ENCODE assay signal across 22 cellular contexts in the genomic region with DNA sequence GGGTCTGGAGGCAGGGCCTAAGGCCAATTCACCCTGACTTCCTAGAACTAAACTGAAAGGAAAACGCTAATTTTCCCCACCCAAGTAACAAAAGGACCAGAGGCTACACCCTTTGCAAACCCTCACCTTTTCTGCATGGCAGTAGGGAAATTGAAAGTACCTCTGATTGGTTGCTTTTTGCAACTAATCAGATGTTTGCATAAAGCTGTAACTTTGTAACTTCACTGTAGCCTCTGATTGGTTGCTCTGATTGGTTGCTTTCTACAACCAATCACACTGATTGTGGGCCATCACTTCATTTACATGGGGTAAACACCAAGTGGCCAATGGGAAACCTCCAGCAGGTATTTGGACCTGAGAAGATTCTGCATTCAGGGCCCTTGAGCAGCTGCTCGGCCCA. TPM values are rescaled to one million over a fixed set of nuclear protein-coding genes. Genes with fewer than 3 reads are reported as not detected.
DNase-seq lines count a peak whose midpoint lies in the region; ATAC-seq, FAIRE-seq and TF ChIP-seq lines count a peak whose summit lies in the region.
"Had no signal": no experiment of that assay in that cellular context is flagged by ENCODE, and none has a peak within 500 bp of the region (broad histone marks: within the 10 kb centered on the region; RNA-seq: fewer than 3 reads in every experiment).

No MANE protein-coding gene starts in this region.

- H3K4me1 ChIP-seq in OCI-LY3 (ENCODE audit: low read length) (peaks cover 20% of the 10 kb centered on the region), small intestine (ENCODE audit: control insufficient read depth in 2 of 2, insufficient read depth in 1 of 2, low read depth in 1 of 2, low read length in 1 of 2) (no peaks in the 10 kb centered on the region)
- H3K4me1 ChIP-seq: transverse colon had no signal

- DNase-seq in activated CD8-positive, alpha-beta T cell treated with anti-CD3 and anti-CD28 coated beads, Interleukin-2, amount 10 ng/mL, durations not matched to agents 7 days and 5 days: no peak
- no peak for DNase-seq in activated CD8-positive, alpha-beta T cell treated with anti-CD3 and anti-CD28 coated beads for 36 hours
- DNase-seq in fibroblast of peridontal ligament (ENCODE audit: extremely low read depth) (peak; percentile 12), small intestine (peak; percentile 43), HK-2 (ENCODE audit: unreplicated experiment) (no peak), hepatic stellate cell (ENCODE audit: low spot score) (no peak)
- DNase-seq in activated CD4-positive, alpha-beta T cell treated with anti-CD3 and anti-CD28 coated beads, Interleukin-2, amount 50 U/mL, for 4 hours: no peak
- DNase-seq: 8988T; activated CD8-positive, alpha-beta memory T cell treated with anti-CD3 and anti-CD28 coated beads, Interleukin-2, amount 50 U/mL, for 48 hours; activated naive CD4-positive, alpha-beta T cell treated with Interleukin-2 at 50 U/mL for 16 hours; DMS 273 treated with DMSO at 0.1 percent for 48 hours; HCEC 1CT; islet precursor cell; NCI-H446 treated with DMSO at 0.1 percent for 48 hours; NK-92 treated with Interleukin-12 subunit alpha and Interleukin-12 subunit beta, amount 100 ng/mL, for 24 hours; posterior cingulate gyrus; stimulated activated naive CD8-positive, alpha-beta T cell treated with anti-CD3 and anti-CD28 coated beads, Interleukin-15, amount 100 ng/mL, for 72 hours; T1000; transverse colon had no signal

- no peak overlapping the region for H2AFZ ChIP-seq in OCI-LY3 (ENCODE audit: low read depth, low read length)
- H2AFZ ChIP-seq: hepatocyte had no signal

- no peak overlapping the region for H3K4me3 Mint-ChIP-seq in activated CD8-positive, alpha-beta T cell treated with anti-CD3 and anti-CD28 coated beads, Interleukin-2, amount 10 ng/mL, durations not matched to agents 7 days and 5 days
- no peak overlapping the region for H3K4me3 Mint-ChIP-seq in activated CD8-positive, alpha-beta T cell treated with anti-CD3 and anti-CD28 coated beads for 36 hours
- H3K4me3 Mint-ChIP-seq: stimulated activated naive CD8-positive, alpha-beta T cell treated with anti-CD3 and anti-CD28 coated beads, Interleukin-15, amount 100 ng/mL, for 72 hours had no signal

- H3K9me3 ChIP-seq in OCI-LY3 (ENCODE audit: insufficient read depth, low read length) (no peaks in the 10 kb centered on the region), small intestine (ENCODE audit: control insufficient read depth, low read depth) (no peaks in the 10 kb centered on the region)
- H3K9me3 ChIP-seq: transverse colon had no signal

- no peak overlapping the region for H3K9ac ChIP-seq in OCI-LY3 (ENCODE audit: low read length)

- peak overlapping the region; percentile 25 for H3K27ac Mint-ChIP-seq in activated CD8-positive, alpha-beta T cell treated with anti-CD3 and anti-CD28 coated beads, Interleukin-2, amount 10 ng/mL, durations not matched to agents 7 days and 5 days
- H3K27ac Mint-ChIP-seq in activated CD8-positive, alpha-beta T cell treated with anti-CD3 and anti-CD28 coated beads for 36 hours: no peak overlapping the region

- no peaks in the 10 kb centered on the region for H4K20me1 ChIP-seq in OCI-LY3 (ENCODE audit: insufficient read depth, low read length)

- H3K4me1 Mint-ChIP-seq in activated CD8-positive, alpha-beta T cell treated with anti-CD3 and anti-CD28 coated beads, Interleukin-2, amount 10 ng/mL, durations not matched to agents 7 days and 5 days (ENCODE audit: low read depth): peaks cover 20% of the 10 kb centered on the region
- peaks cover 21% of the 10 kb centered on the region for H3K4me1 Mint-ChIP-seq in activated CD8-positive, alpha-beta T cell treated with anti-CD3 and anti-CD28 coated beads for 36 hours (ENCODE audit: low read depth)

- 57 to 69% (median 61%) methylated on average over 2 of the region's 2 CpGs for whole genome bisulfite sequencing in small intestine, 3 donors

- H3K36me3 Mint-ChIP-seq in activated CD8-positive, alpha-beta T cell treated with anti-CD3 and anti-CD28 coated beads, Interleukin-2, amount 10 ng/mL, durations not matched to agents 7 days and 5 days (ENCODE audit: low read depth): peaks cover 38% of the 10 kb centered on the region
- peaks cover 22% of the 10 kb centered on the region for H3K36me3 Mint-ChIP-seq in activated CD8-positive, alpha-beta T cell treated with anti-CD3 and anti-CD28 coated beads for 36 hours (ENCODE audit: low read depth)

- POLR2A ChIA-PET in activated CD8-positive, alpha-beta T cell treated with anti-CD3 and anti-CD28 coated beads, Interleukin-2, amount 10 ng/mL, durations not matched to agents 7 days and 5 days (lab: Charles Lee): no interaction called here
- POLR2A ChIA-PET in activated CD8-positive, alpha-beta T cell treated with anti-CD3 and anti-CD28 coated beads for 36 hours (lab: Charles Lee): interaction anchor here (1.1 kb wide), 1 partner anchor 21 kb away, joined by 3 read pairs; a partner anchor contains a TSS

- FAIRE-seq in small intestine (lab: Jason Lieb, UNC): no peak
- FAIRE-seq: GM12878 had no signal

- H3K27me3 Mint-ChIP-seq in activated CD8-positive, alpha-beta T cell treated with anti-CD3 and anti-CD28 coated beads, Interleukin-2, amount 10 ng/mL, durations not matched to agents 7 days and 5 days (ENCODE audit: low read depth): no peaks in the 10 kb centered on the region
- H3K27me3 Mint-ChIP-seq in activated CD8-positive, alpha-beta T cell treated with anti-CD3 and anti-CD28 coated beads for 36 hours: no peaks in the 10 kb centered on the region
- H3K27me3 Mint-ChIP-seq: stimulated activated naive CD8-positive, alpha-beta T cell treated with anti-CD3 and anti-CD28 coated beads, Interleukin-15, amount 100 ng/mL, for 72 hours had no signal

- TF ChIP-seq CTCF in activated CD8-positive, alpha-beta T cell treated with anti-CD3 and anti-CD28 coated beads for 36 hours (IDR thresholded peaks at IDR 0.05): no peak
- no peak for TF ChIP-seq CTCF in OCI-LY3 (IDR thresholded peaks at IDR 0.05; ENCODE audit: low read depth, low read length)

- CTCF ChIA-PET in activated CD8-positive, alpha-beta T cell treated with anti-CD3 and anti-CD28 coated beads, Interleukin-2, amount 10 ng/mL, durations not matched to agents 7 days and 5 days (lab: Charles Lee): no interaction called here
- CTCF ChIA-PET in activated CD8-positive, alpha-beta T cell treated with anti-CD3 and anti-CD28 coated beads for 36 hours (lab: Charles Lee): no interaction called here

- intact Hi-C loops in activated CD8-positive, alpha-beta T cell treated with anti-CD3 and anti-CD28 coated beads for 36 hours (cut with micrococcal nuclease): no loop called here

- H3K27me3 ChIP-seq in OCI-LY3 (ENCODE audit: low read depth, low read length) (no peaks in the 10 kb centered on the region), small intestine (ENCODE audit: control insufficient read depth in 2 of 2, insufficient read depth in 2 of 2, low read length in 2 of 2) (no peaks in the 10 kb centered on the region)
- H3K27me3 ChIP-seq: hepatocyte, transverse colon had no signal

- no peaks in the 10 kb centered on the region for H3K9me3 Mint-ChIP-seq in activated CD8-positive, alpha-beta T cell treated with anti-CD3 and anti-CD28 coated beads, Interleukin-2, amount 10 ng/mL, durations not matched to agents 7 days and 5 days (ENCODE audit: insufficient read depth)
- peaks cover 7% of the 10 kb centered on the region for H3K9me3 Mint-ChIP-seq in activated CD8-positive, alpha-beta T cell treated with anti-CD3 and anti-CD28 coated beads for 36 hours

- H3K4me2 ChIP-seq in OCI-LY3 (ENCODE audit: low read length): peak overlapping the region; percentile 1; the same call in 1 of the 2 replicates
- H3K4me2 ChIP-seq: hepatocyte had no signal

- H3K36me3 ChIP-seq in OCI-LY3 (replicated peaks; ENCODE audit: low read depth, low read length): peaks cover 21% of the 10 kb centered on the region
- peaks cover 2 to 6% of the 10 kb centered on the region in 2 donors for H3K36me3 ChIP-seq in small intestine (ENCODE audit: control insufficient read depth in 2 of 2, insufficient read depth in 2 of 2, low read length in 2 of 2)
- H3K36me3 ChIP-seq: transverse colon had no signal

- peaks cover 54% of the 10 kb centered on the region for H3K79me2 ChIP-seq in OCI-LY3 (ENCODE audit: low read length)

- peak overlapping the region; percentile 11 for H3K27ac ChIP-seq in OCI-LY3 (ENCODE audit: low read length)
- H3K27ac ChIP-seq in small intestine (ENCODE audit: low read depth in 1 of 2, low read length in 1 of 2): no peak overlapping the region
- H3K27ac ChIP-seq: hepatocyte, transverse colon had no signal

- H3K4me3 ChIP-seq in OCI-LY3 (ENCODE audit: low read length): no peak overlapping the region
- H3K4me3 ChIP-seq in small intestine (ENCODE audit: low read depth in 1 of 2, low read length in 2 of 2): no peak overlapping the region
- H3K4me3 ChIP-seq: GM12878, hepatocyte, transverse colon had no signal

- no peak for ATAC-seq in activated CD8-positive, alpha-beta T cell treated with anti-CD3 and anti-CD28 coated beads, Interleukin-2, amount 10 ng/mL, durations not matched to agents 7 days and 5 days
- no peak for ATAC-seq in activated CD8-positive, alpha-beta T cell treated with anti-CD3 and anti-CD28 coated beads for 36 hours
- ATAC-seq: GM12878; stimulated activated naive CD8-positive, alpha-beta T cell treated with anti-CD3 and anti-CD28 coated beads, Interleukin-15, amount 100 ng/mL, for 72 hours had no signal

RNA-seq across cellular contexts. Expression of a gene that starts 20.8 kb away (rescaled TPM):
- total RNA-seq in activated CD8-positive, alpha-beta T cell treated with anti-CD3 and anti-CD28 coated beads, Interleukin-2, amount 10 ng/mL, durations not matched to agents 7 days and 5 days: 10 to 100 TPM; 38.9 to 41.4 TPM
- 10 to 100 TPM; 38.4 to 39.1 TPM for total RNA-seq in activated CD8-positive, alpha-beta T cell treated with anti-CD3 and anti-CD28 coated beads for 36 hours
- polyA plus RNA-seq in small intestine: 10 to 100 TPM; 16.8 to 28.5 (median 20.6) TPM

RNA-seq across cellular contexts. Expression of a gene that starts 22.7 kb away (rescaled TPM):
- 10 to 100 TPM; 86.2 to 88.4 TPM for total RNA-seq in activated CD8-positive, alpha-beta T cell treated with anti-CD3 and anti-CD28 coated beads, Interleukin-2, amount 10 ng/mL, durations not matched to agents 7 days and 5 days
- total RNA-seq in activated CD8-positive, alpha-beta T cell treated with anti-CD3 and anti-CD28 coated beads for 36 hours: 10 to 100 TPM; 52.9 to 65.3 TPM
- polyA plus RNA-seq in small intestine: 100 to 1,000 TPM in 2 of 3 donors, 10 to 100 TPM in 1; 43.9 to 120 (median 111) TPM

Comparison
In these comparisons a context has a peak if more than half of its experiments do, and no peak if none do; other contexts are left out.
1. DNase-seq: peak in fibroblast of peridontal ligament (single experiment) and small intestine (single experiment); none in activated CD8-positive, alpha-beta T cell treated with anti-CD3 and anti-CD28 coated beads, Interleukin-2, amount 10 ng/mL, durations not matched to agents 7 days and 5 days (single experiment), activated CD8-positive, alpha-beta T cell treated with anti-CD3 and anti-CD28 coated beads for 36 hours (single experiment), activated CD4-positive, alpha-beta T cell treated with anti-CD3 and anti-CD28 coated beads, Interleukin-2, amount 50 U/mL, for 4 hours (0 of 2), HK-2 (single experiment) and hepatic stellate cell (single experiment).